ENCODE assay signal across 10 cellular contexts in the genomic region with DNA sequence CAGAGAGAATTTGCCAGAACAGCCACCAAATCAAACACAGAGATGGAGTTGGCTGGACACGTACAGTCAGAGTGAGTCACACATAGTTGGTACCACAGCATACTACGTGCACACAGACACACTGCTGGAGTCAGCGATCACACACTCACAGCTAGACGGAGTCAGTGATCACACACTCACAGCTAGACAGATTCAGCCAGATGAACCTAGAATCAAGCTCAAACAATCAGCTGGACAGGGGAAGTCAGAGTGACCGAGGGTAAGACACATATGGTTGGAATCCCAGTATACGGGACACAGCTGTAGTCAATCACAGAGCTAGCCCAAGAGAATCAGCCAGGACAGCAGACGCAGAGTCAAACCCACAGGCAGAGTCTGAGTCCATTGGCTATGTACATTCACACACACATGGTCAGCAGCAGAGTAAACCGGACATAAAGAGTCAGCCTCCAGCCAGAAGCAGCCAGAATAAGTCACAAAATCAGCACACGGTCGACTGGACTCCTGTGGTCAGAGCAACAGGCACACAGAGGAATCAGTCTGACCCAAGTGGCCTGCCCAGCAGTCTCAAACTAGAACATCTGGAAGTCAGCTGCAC. TPM values are rescaled to one million over a fixed set of nuclear protein-coding genes. Genes with fewer than 3 reads are reported as not detected.
A peak's percentile ranks its signal among the peaks of the same experiment; 100 is the strongest.
DNase-seq lines count a peak whose midpoint lies in the region; ATAC-seq lines count a peak whose summit lies in the region.
"Had no signal": no experiment of that assay in that cellular context is flagged by ENCODE, and none has a peak within 500 bp of the region (broad histone marks: within the 10 kb centered on the region; RNA-seq: fewer than 3 reads in every experiment).

No MANE protein-coding gene starts in this region.

- ATAC-seq in HG02588 (IDR thresholded peaks at IDR 0.05; ENCODE audit: unreplicated experiment), result no peak
- ATAC-seq: activated CD4-positive, CD25-positive, alpha-beta regulatory T cell treated with anti-CD3 and anti-CD28 coated beads, Interleukin-2, amount 50 U/mL, for 24 hours had no signal

- DNase-seq in A172 (ENCODE audit: low spot score) (peak; percentile 39), H4 (ENCODE audit: low spot score) (peak; percentile 50), amniotic epithelial cell (ENCODE audit: low read depth) (peak; percentile 75), hepatic stellate cell (ENCODE audit: low spot score) (peak; percentile 73), NCI-H1436 (lab: John Stamatoyannopoulos, UW) (no peak), globus pallidus (ENCODE audit: low spot score) (no peak), mucosa of gallbladder (ENCODE audit: low spot score) (no peak)
- DNase-seq: NCI-H2171 treated with DMSO at 0.1 percent for 48 hours had no signal

RNA-seq across cellular contexts. Expression of a gene that starts 4.6 kb away (rescaled TPM):
- total RNA-seq in A172 (2014; rRNA removed; shearing (Covaris generic)), result 0.34 TPM in 1 of 2 replicates, not detected in the other
- 0.04 TPM in 1 of 2 replicates, not detected in the other for total RNA-seq in H4 (2014; rRNA removed; shearing (Covaris generic))
- 3.8 TPM for total RNA-seq in mucosa of gallbladder

RNA-seq across cellular contexts. Expression of a gene that starts 10.6 kb away (rescaled TPM):
- total RNA-seq in A172 (2014; rRNA removed; shearing (Covaris generic)), result 110 and 113 TPM in 2 replicates
- total RNA-seq in H4 (2014; rRNA removed; shearing (Covaris generic)), result 70.7 and 85.9 TPM in 2 replicates
- total RNA-seq in mucosa of gallbladder, result 24.6 TPM

RNA-seq across cellular contexts. Expression of a gene that starts 43.4 kb away (rescaled TPM):
- 13.2 and 15.2 TPM in 2 replicates for total RNA-seq in A172 (2014; rRNA removed; shearing (Covaris generic))
- 17.0 and 18.3 TPM in 2 replicates for total RNA-seq in H4 (2014; rRNA removed; shearing (Covaris generic))
- 11.8 TPM for total RNA-seq in mucosa of gallbladder

RNA-seq across cellular contexts. Expression of a gene that starts 53.7 kb away (rescaled TPM):
- total RNA-seq in A172 (2014; rRNA removed; shearing (Covaris generic)), result not detected in 2 replicates
- total RNA-seq in H4 (2014; rRNA removed; shearing (Covaris generic)), result not detected in 2 replicates
- not detected for total RNA-seq in mucosa of gallbladder

RNA-seq across cellular contexts. Expression of a gene that starts 56.2 kb away (rescaled TPM):
- total RNA-seq in A172 (2014; rRNA removed; shearing (Covaris generic)), result 92.6 and 143 TPM in 2 replicates
- total RNA-seq in H4 (2014; rRNA removed; shearing (Covaris generic)), result 129 and 133 TPM in 2 replicates
- 127 TPM for total RNA-seq in mucosa of gallbladder

Comparison
In these comparisons a context has a peak if more than half of its experiments do, and no peak if none do; other contexts are left out.
1. DNase-seq: peak in A172 (single experiment), H4 (single experiment), amniotic epithelial cell (single experiment) and hepatic stellate cell (single experiment); none in NCI-H1436 (single experiment), globus pallidus (single experiment) and mucosa of gallbladder (single experiment).